ENCODE assay signal across 1 cellular context in genomic region chr5:139745121-139745799, GRCh38.
A peak's percentile ranks its signal among the peaks of the same experiment; 100 is the strongest.
TF ChIP-seq lines count a peak whose summit lies in the region.

No MANE protein-coding gene starts in this region.

TF ChIP-seq in GM12878, 131 proteins besides CTCF, POLR2A, EP300 and RAD21 (continued from another document and continues in another):
- TF ChIP-seq, protein P1, sequence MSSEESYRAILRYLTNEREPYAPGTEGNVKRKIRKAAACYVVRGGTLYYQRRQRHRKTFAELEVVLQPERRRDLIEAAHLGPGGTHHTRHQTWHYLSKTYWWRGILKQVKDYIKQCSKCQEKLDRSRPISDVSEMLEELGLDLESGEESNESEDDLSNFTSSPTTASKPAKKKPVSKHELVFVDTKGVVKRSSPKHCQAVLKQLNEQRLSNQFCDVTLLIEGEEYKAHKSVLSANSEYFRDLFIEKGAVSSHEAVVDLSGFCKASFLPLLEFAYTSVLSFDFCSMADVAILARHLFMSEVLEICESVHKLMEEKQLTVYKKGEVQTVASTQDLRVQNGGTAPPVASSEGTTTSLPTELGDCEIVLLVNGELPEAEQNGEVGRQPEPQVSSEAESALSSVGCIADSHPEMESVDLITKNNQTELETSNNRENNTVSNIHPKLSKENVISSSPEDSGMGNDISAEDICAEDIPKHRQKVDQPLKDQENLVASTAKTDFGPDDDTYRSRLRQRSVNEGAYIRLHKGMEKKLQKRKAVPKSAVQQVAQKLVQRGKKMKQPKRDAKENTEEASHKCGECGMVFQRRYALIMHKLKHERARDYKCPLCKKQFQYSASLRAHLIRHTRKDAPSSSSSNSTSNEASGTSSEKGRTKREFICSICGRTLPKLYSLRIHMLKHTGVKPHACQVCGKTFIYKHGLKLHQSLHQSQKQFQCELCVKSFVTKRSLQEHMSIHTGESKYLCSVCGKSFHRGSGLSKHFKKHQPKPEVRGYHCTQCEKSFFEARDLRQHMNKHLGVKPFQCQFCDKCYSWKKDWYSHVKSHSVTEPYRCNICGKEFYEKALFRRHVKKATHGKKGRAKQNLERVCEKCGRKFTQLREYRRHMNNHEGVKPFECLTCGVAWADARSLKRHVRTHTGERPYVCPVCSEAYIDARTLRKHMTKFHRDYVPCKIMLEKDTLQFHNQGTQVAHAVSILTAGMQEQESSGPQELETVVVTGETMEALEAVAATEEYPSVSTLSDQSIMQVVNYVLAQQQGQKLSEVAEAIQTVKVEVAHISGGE (CRISPR knock-in tag; IDR thresholded peaks at IDR 0.05), result no peak
- TF ChIP-seq, protein P2, sequence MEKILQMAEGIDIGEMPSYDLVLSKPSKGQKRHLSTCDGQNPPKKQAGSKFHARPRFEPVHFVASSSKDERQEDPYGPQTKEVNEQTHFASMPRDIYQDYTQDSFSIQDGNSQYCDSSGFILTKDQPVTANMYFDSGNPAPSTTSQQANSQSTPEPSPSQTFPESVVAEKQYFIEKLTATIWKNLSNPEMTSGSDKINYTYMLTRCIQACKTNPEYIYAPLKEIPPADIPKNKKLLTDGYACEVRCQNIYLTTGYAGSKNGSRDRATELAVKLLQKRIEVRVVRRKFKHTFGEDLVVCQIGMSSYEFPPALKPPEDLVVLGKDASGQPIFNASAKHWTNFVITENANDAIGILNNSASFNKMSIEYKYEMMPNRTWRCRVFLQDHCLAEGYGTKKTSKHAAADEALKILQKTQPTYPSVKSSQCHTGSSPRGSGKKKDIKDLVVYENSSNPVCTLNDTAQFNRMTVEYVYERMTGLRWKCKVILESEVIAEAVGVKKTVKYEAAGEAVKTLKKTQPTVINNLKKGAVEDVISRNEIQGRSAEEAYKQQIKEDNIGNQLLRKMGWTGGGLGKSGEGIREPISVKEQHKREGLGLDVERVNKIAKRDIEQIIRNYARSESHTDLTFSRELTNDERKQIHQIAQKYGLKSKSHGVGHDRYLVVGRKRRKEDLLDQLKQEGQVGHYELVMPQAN (conservative IDR thresholded peaks at IDR 0.05), result no peak
- TF ChIP-seq, protein P3, sequence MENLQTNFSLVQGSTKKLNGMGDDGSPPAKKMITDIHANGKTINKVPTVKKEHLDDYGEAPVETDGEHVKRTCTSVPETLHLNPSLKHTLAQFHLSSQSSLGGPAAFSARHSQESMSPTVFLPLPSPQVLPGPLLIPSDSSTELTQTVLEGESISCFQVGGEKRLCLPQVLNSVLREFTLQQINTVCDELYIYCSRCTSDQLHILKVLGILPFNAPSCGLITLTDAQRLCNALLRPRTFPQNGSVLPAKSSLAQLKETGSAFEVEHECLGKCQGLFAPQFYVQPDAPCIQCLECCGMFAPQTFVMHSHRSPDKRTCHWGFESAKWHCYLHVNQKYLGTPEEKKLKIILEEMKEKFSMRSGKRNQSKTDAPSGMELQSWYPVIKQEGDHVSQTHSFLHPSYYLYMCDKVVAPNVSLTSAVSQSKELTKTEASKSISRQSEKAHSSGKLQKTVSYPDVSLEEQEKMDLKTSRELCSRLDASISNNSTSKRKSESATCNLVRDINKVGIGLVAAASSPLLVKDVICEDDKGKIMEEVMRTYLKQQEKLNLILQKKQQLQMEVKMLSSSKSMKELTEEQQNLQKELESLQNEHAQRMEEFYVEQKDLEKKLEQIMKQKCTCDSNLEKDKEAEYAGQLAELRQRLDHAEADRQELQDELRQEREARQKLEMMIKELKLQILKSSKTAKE (IDR thresholded peaks at IDR 0.05; ENCODE audit: low read depth, poor library complexity, severe bottlenecking), result no peak
- TF ChIP-seq NR2C2 (IDR thresholded peaks at IDR 0.05; ENCODE audit: borderline replicate concordance, control insufficient read depth, insufficient read length, low read depth) (no peak), NFIC (IDR thresholded peaks at IDR 0.05; ENCODE audit: low read depth, low read length) (no peak), POLR2AphosphoS2 (IDR thresholded peaks at IDR 0.05; ENCODE audit: low read depth, low read length) (no peak), TCF7 (IDR thresholded peaks at IDR 0.05; ENCODE audit: borderline replicate concordance) (no peak), NR2F1 (conservative IDR thresholded peaks at IDR 0.05) (peak; percentile 84), RFX5 (IDR thresholded peaks at IDR 0.05; ENCODE audit: low read depth, low read length) (no peak), TBL1XR1 (IDR thresholded peaks at IDR 0.05; ENCODE audit: low read depth, low read length) (no peak), PAX8 (IDR thresholded peaks at IDR 0.05) (no peak), RELB (IDR thresholded peaks at IDR 0.05; ENCODE audit: low read depth) (peak; percentile 85), FOS (IDR thresholded peaks at IDR 0.05; ENCODE audit: borderline replicate concordance, extremely low read depth, insufficient read length) (no peak), IKZF2 (IDR thresholded peaks at IDR 0.05) (peak; percentile 48 to 49; a peak in 1 of 4 replicates), NRF1 (conservative IDR thresholded peaks at IDR 0.05; ENCODE audit: low read depth, low read length) (no peak), SUZ12 (IDR thresholded peaks at IDR 0.05; ENCODE audit: unreplicated experiment) (no peak), CREB1 (IDR thresholded peaks at IDR 0.05; ENCODE audit: low read depth) (no peak), MEF2B (IDR thresholded peaks at IDR 0.05; ENCODE audit: partially characterized antibody, poor library complexity, severe bottlenecking) (no peak), HSF1 (IDR thresholded peaks at IDR 0.05; ENCODE audit: low read depth, low read length) (no peak), RCOR1 (conservative IDR thresholded peaks at IDR 0.05; ENCODE audit: low read depth, low read length) (no peak), RBBP5 (conservative IDR thresholded peaks at IDR 0.05) (no peak), CHD1 (IDR thresholded peaks at IDR 0.05; ENCODE audit: low read depth, low read length) (no peak), PKNOX1 (IDR thresholded peaks at IDR 0.05) (peak; percentile 94), HDAC2 (IDR thresholded peaks at IDR 0.05) (no peak), CHD4 (IDR thresholded peaks at IDR 0.05) (no peak), ZNF592 (IDR thresholded peaks at IDR 0.05) (no peak), SMARCA5 (IDR thresholded peaks at IDR 0.05) (peak; percentile 78; the same call in 1 of the 2 replicates), ASH2L (IDR thresholded peaks at IDR 0.05; ENCODE audit: borderline replicate concordance, low read depth) (no peak), TCF3 (IDR thresholded peaks at IDR 0.05; ENCODE audit: borderline replicate concordance, insufficient read depth, low read depth, low read length) (no peak), SMAD1 (IDR thresholded peaks at IDR 0.05; ENCODE audit: low read depth, partially characterized antibody) (no peak), ZNF207 (IDR thresholded peaks at IDR 0.05; ENCODE audit: borderline replicate concordance) (no peak), CREM (IDR thresholded peaks at IDR 0.05; ENCODE audit: low read depth) (no peak), TCF12 (IDR thresholded peaks at IDR 0.05; ENCODE audit: low read depth, low read length) (no peak), CBX3 (IDR thresholded peaks at IDR 0.05; ENCODE audit: borderline replicate concordance, low read depth) (no peak), BRCA1 (IDR thresholded peaks at IDR 0.05; ENCODE audit: low read depth, low read length) (no peak), YBX1 (IDR thresholded peaks at IDR 0.05) (no peak), SREBF1 (IDR thresholded peaks at IDR 0.05; ENCODE audit: low read length) (no peak), BCL11A (IDR thresholded peaks at IDR 0.05; ENCODE audit: low read depth, low read length) (no peak), EGR1 (IDR thresholded peaks at IDR 0.05; ENCODE audit: borderline replicate concordance in 1 of 2, low read depth in 2 of 2, low read length in 2 of 2) (no peak)
- TF ChIP-seq, protein P4, sequence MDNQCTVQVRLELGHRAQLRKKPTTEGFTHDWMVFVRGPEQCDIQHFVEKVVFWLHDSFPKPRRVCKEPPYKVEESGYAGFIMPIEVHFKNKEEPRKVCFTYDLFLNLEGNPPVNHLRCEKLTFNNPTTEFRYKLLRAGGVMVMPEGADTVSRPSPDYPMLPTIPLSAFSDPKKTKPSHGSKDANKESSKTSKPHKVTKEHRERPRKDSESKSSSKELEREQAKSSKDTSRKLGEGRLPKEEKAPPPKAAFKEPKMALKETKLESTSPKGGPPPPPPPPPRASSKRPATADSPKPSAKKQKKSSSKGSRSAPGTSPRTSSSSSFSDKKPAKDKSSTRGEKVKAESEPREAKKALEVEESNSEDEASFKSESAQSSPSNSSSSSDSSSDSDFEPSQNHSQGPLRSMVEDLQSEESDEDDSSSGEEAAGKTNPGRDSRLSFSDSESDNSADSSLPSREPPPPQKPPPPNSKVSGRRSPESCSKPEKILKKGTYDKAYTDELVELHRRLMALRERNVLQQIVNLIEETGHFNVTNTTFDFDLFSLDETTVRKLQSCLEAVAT (IDR thresholded peaks at IDR 0.05), result no peak
- TF ChIP-seq, protein P5, sequence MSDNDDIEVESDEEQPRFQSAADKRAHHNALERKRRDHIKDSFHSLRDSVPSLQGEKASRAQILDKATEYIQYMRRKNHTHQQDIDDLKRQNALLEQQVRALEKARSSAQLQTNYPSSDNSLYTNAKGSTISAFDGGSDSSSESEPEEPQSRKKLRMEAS (IDR thresholded peaks at IDR 0.05; ENCODE audit: low read depth, low read length), result no peak
- TF ChIP-seq, protein P6, sequence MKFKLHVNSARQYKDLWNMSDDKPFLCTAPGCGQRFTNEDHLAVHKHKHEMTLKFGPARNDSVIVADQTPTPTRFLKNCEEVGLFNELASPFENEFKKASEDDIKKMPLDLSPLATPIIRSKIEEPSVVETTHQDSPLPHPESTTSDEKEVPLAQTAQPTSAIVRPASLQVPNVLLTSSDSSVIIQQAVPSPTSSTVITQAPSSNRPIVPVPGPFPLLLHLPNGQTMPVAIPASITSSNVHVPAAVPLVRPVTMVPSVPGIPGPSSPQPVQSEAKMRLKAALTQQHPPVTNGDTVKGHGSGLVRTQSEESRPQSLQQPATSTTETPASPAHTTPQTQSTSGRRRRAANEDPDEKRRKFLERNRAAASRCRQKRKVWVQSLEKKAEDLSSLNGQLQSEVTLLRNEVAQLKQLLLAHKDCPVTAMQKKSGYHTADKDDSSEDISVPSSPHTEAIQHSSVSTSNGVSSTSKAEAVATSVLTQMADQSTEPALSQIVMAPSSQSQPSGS (IDR thresholded peaks at IDR 0.05; ENCODE audit: low read length), result no peak
